Comparison of ENCODE assay signal across 18 cellular contexts in the genomic region with DNA sequence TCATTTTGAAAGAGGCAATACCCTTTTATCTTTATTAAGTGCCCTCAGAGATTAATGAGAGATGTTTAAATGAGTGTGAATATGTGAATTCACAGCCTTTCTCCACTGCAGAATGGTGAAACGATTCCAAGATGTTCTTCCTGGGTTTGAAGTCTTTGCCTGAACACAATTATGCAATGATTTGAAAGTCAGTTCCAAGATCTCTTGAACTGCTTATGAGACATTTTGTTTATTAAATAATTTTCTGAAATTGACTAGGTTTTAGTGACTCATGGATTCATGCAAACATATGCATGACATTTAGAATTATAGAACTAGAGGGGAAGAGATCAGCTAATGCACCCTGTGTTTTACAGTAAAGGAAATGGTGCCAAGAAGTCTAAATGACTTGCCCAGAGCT.
A peak's percentile ranks its signal among the peaks of the same experiment; 100 is the strongest.
DNase-seq lines count a peak whose midpoint lies in the region; ATAC-seq, FAIRE-seq and TF ChIP-seq lines count a peak whose summit lies in the region.
"Had no signal": no experiment of that assay in that cellular context is flagged by ENCODE, and none has a peak within 500 bp of the region (broad histone marks: within the 10 kb centered on the region; RNA-seq: fewer than 3 reads in every experiment).

No MANE protein-coding gene starts in this region.

- TF ChIP-seq POLR2A in IMR-90 (IDR thresholded peaks at IDR 0.05; ENCODE audit: low read depth, low read length) (no peak), endothelial cell of umbilical vein (IDR thresholded peaks at IDR 0.05; ENCODE audit: low read depth, low read length) (no peak), uterus (IDR thresholded peaks at IDR 0.05) (no peak)

- WGBS in IMR-90 (ENCODE audit: extremely low coverage in 2 of 2, insufficient read length in 1 of 2), 2 experiments, result no CpG with 5 or more reads among the region's 1 CpG

- H3K36me3 ChIP-seq in IMR-90 (ENCODE audit: control insufficient read depth, insufficient read depth, low read length) (no peaks in the 10 kb centered on the region), endothelial cell of umbilical vein (ENCODE audit: control insufficient read depth in 2 of 2, extremely low read depth in 1 of 2, insufficient read depth in 2 of 2, low read length in 2 of 2) (no peaks in the 10 kb centered on the region), right atrium auricular region (no peaks in the 10 kb centered on the region), uterus (no peaks in the 10 kb centered on the region)
- H3K36me3 ChIP-seq: ascending aorta, thoracic aorta had no signal

- H3K14ac ChIP-seq in IMR-90 (replicated peaks; ENCODE audit: low read depth, low read length), result peak overlapping the region; percentile 44; the same call in 1 of the 2 replicates

- peak overlapping the region; percentile 12; the same call in 1 of the 3 replicates for H2BK15ac ChIP-seq in IMR-90 (ENCODE audit: low read depth, low read length)

- H3K79me1 ChIP-seq in IMR-90 (ENCODE audit: low read depth in 1 of 2, low read length in 2 of 2), result peaks cover 3 to 35% of the 10 kb centered on the region in 2 experiments; a peak in 3 of 4 replicates

- peak overlapping the region; percentile 74; the same call in 1 of the 2 replicates for H2BK120ac ChIP-seq in IMR-90 (ENCODE audit: low read depth, low read length)

- FAIRE-seq in endothelial cell of umbilical vein (lab: Jason Lieb, UNC), result no peak
- FAIRE-seq: GM12892, TTC549 had no signal

- H3K4me3 ChIP-seq in IMR-90 (ENCODE audit: insufficient read depth, low read depth, low read length) (no peak overlapping the region), endothelial cell of umbilical vein (replicated peaks in 1 of 3; ENCODE audit: insufficient read depth in 1 of 3, low read depth in 1 of 3, low read length in 3 of 3) (no peak overlapping the region), right atrium auricular region (no peak overlapping the region), uterus (no peak overlapping the region)
- H3K4me3 ChIP-seq: ascending aorta, SJSA1, thoracic aorta had no signal

- CTCF ChIA-PET in IMR-90 (lab: Yijun Ruan, JAX) (no interaction called here), endothelial cell of umbilical vein (lab: Charles Lee) (interaction anchor here (0.8 to 3.1 kb wide), 3 partner anchors 16 to 171 kb away, joined by 3 to 18 read pairs (median 4); no protein-coding TSS in a partner anchor)

- H3K27me3 ChIP-seq in IMR-90 (ENCODE audit: control insufficient read depth, insufficient read depth, low read length), result no peaks in the 10 kb centered on the region
- H3K27me3 ChIP-seq in endothelial cell of umbilical vein (ENCODE audit: control insufficient read depth in 2 of 2, insufficient read depth in 2 of 2, low read length in 2 of 2), result no peaks in the 10 kb centered on the region
- H3K27me3 ChIP-seq in right atrium auricular region, result no peaks in the 10 kb centered on the region
- no peaks in the 10 kb centered on the region for H3K27me3 ChIP-seq in uterus
- H3K27me3 ChIP-seq: ascending aorta had no signal

- H3K9me3 ChIP-seq in IMR-90 (ENCODE audit: control insufficient read depth, insufficient read depth, low read length) (no peaks in the 10 kb centered on the region), endothelial cell of umbilical vein (replicated peaks; ENCODE audit: control insufficient read depth, insufficient read depth, low read length) (no peaks in the 10 kb centered on the region), right atrium auricular region (no peaks in the 10 kb centered on the region), uterus (no peaks in the 10 kb centered on the region)
- H3K9me3 ChIP-seq: ascending aorta, thoracic aorta had no signal

- H2BK20ac ChIP-seq in IMR-90 (ENCODE audit: low read depth, low read length), result peak overlapping the region; percentile 69; the same call in 1 of the 2 replicates

- H4K91ac ChIP-seq in IMR-90 (ENCODE audit: insufficient read depth, low read depth, low read length), result peak overlapping the region; percentile 48; the same call in 1 of the 2 replicates

- H4K5ac ChIP-seq in IMR-90 (ENCODE audit: low read depth, low read length), result peak overlapping the region; percentile 97; the same call in 1 of the 2 replicates

- H2AFZ ChIP-seq in IMR-90 (replicated peaks; ENCODE audit: low read length, poor library complexity), result no peak overlapping the region
- H2AFZ ChIP-seq in endothelial cell of umbilical vein (ENCODE audit: low read depth, low read length), result no peak overlapping the region

- H3K27ac ChIP-seq in IMR-90 (ENCODE audit: insufficient read depth, low read length) (peak overlapping the region; percentile 100; the same call in 1 of the 2 replicates), endothelial cell of umbilical vein (ENCODE audit: insufficient read depth, low read depth, low read length) (peak overlapping the region; percentile 97), right atrium auricular region (peak overlapping the region; percentile 53 to 65), uterus (peak overlapping the region; percentile 47 to 74)
- H3K27ac ChIP-seq: SJSA1 had no signal

- POLR2A ChIA-PET in IMR-90 (lab: Charles Lee; ENCODE audit: unreplicated experiment), result no interaction called here
- POLR2A ChIA-PET in endothelial cell of umbilical vein (lab: Charles Lee), result no interaction called here

- peaks cover 10% of the 10 kb centered on the region for H3K9me1 ChIP-seq in IMR-90 (ENCODE audit: insufficient read depth, low read length)
- H3K9me1 ChIP-seq in endothelial cell of umbilical vein (replicated peaks; ENCODE audit: control insufficient read depth, extremely low read depth, insufficient read depth, low read length), result no peaks in the 10 kb centered on the region

- H3K4me2 ChIP-seq in IMR-90 (ENCODE audit: low read depth, low read length) (peak overlapping the region; percentile 64; the same call in 1 of the 2 replicates), endothelial cell of umbilical vein (ENCODE audit: insufficient read depth, low read length) (no peak overlapping the region)

- H2AK9ac ChIP-seq in IMR-90 (replicated peaks; ENCODE audit: low read depth, low read length, poor library complexity), result no peak overlapping the region

- H3K56ac ChIP-seq in IMR-90 (ENCODE audit: extremely low read depth, insufficient read depth, low read length), result peak overlapping the region; percentile 73; the same call in 1 of the 2 replicates

- H4K20me1 ChIP-seq in IMR-90 (ENCODE audit: insufficient read depth, low read length), result no peaks in the 10 kb centered on the region
- H4K20me1 ChIP-seq in endothelial cell of umbilical vein (replicated peaks; ENCODE audit: control insufficient read depth, extremely low read depth, insufficient read depth, low read length), result no peaks in the 10 kb centered on the region

- H3K4ac ChIP-seq in IMR-90 (ENCODE audit: low read depth, low read length), result peak overlapping the region; percentile 54; the same call in 1 of the 2 replicates

- peak; percentile 83 for DNase-seq in IMR-90
- DNase-seq in endothelial cell of umbilical vein (ENCODE audit: low read depth, low spot score), result peak; percentile 20
- no peak for DNase-seq in right atrium auricular region (ENCODE audit: low spot score)
- DNase-seq in uterus, result no peak
- DNase-seq in SHP77 treated with DMSO at 0.1 percent for 48 hours (lab: John Stamatoyannopoulos, UW), result no peak
- no peak for DNase-seq in retina
- DNase-seq: activated CD8-positive, alpha-beta T cell treated with anti-CD3 and anti-CD28 coated beads for 36 hours; CD4-positive, alpha-beta T cell; DND-41; head of caudate nucleus; NCI-H1048; NCI-H2171 had no signal

- intact Hi-C loops in IMR-90 (cut with micrococcal nuclease), result loop anchor here (5.0 to 10.0 kb wide), 3 partner anchors 226 to 532 kb away; partner anchors contain the start of gene SLC38A1
- intact Hi-C loops in endothelial cell of umbilical vein (cut with micrococcal nuclease), result loop anchor here (1.0 to 5.0 kb wide), 2 partner anchors 7 to 532 kb away; no protein-coding TSS in a partner anchor
- intact Hi-C loops in uterus (cut with DNase I; ENCODE audit: low total_unique reads), result no loop called here

- peak overlapping the region in 1 of 2 experiments; percentile 41; a peak in 3 of 4 replicates for H4K8ac ChIP-seq in IMR-90 (ENCODE audit: low read depth in 2 of 2, low read length in 2 of 2)

- in situ Hi-C loops in IMR-90 (cut with MboI; ENCODE audit: low sequenced_read_pairs), result loop anchor here (10.0 kb wide), 1 partner anchor 106 kb away; no protein-coding TSS in a partner anchor

- H3K9ac ChIP-seq in IMR-90 (ENCODE audit: low read depth, low read length), result peak overlapping the region; percentile 26; the same call in 1 of the 2 replicates
- H3K9ac ChIP-seq in endothelial cell of umbilical vein (replicated peaks; ENCODE audit: extremely low read depth, insufficient read depth, low read length), result no peak overlapping the region

- H3K79me2 ChIP-seq in endothelial cell of umbilical vein (ENCODE audit: control insufficient read depth, insufficient read depth, low read length), result no peaks in the 10 kb centered on the region

- H3K4me1 ChIP-seq in IMR-90 (ENCODE audit: control insufficient read depth, insufficient read depth, low read length) (peaks cover 24% of the 10 kb centered on the region), endothelial cell of umbilical vein (ENCODE audit: control insufficient read depth, extremely low read depth, insufficient read depth, low read length) (peaks cover 43% of the 10 kb centered on the region), right atrium auricular region (peaks cover 0 to 56% of the 10 kb centered on the region in 2 donors), uterus (no peaks in the 10 kb centered on the region)

- dilution Hi-C loops in IMR-90 (cut with HindIII; ENCODE audit: low sequenced_read_pairs, unreplicated experiment), result no loop called here
- dilution Hi-C loops in endothelial cell of umbilical vein (cut with MboI; ENCODE audit: extremely low pct_ligation_motif_present, low sequenced_read_pairs), result no loop called here

- BruUV-seq in IMR-90 (replicated peaks; lab: Mats Ljungman, UMichigan) (no TSS peak), endothelial cell of umbilical vein (replicated peaks; lab: Mats Ljungman, UMichigan) (no TSS peak)

- TF ChIP-seq CTCF in IMR-90 (conservative IDR thresholded peaks at IDR 0.05; ENCODE audit: low read depth, low read length) (no peak), endothelial cell of umbilical vein (IDR thresholded peaks at IDR 0.05; ENCODE audit: extremely low read depth in 1 of 2, insufficient read depth in 1 of 2, low read depth in 1 of 2, low read length in 2 of 2) (no peak), right atrium auricular region (IDR thresholded peaks at IDR 0.05) (no peak), uterus (IDR thresholded peaks at IDR 0.05) (no peak)

- TF ChIP-seq RAD21 in IMR-90 (IDR thresholded peaks at IDR 0.05; ENCODE audit: low read length), result no peak

- ATAC-seq in IMR-90 (ENCODE audit: low read depth) (peak; percentile 13), HG03175 (IDR thresholded peaks at IDR 0.05; ENCODE audit: unreplicated experiment) (no peak)
- ATAC-seq: activated CD8-positive, alpha-beta T cell treated with anti-CD3 and anti-CD28 coated beads for 36 hours had no signal

- H3K23ac ChIP-seq in IMR-90 (ENCODE audit: low read depth, low read length), result peak overlapping the region; percentile 35

- H2AK5ac ChIP-seq in IMR-90 (ENCODE audit: low read depth, low read length), result no peak overlapping the region

- H3K18ac ChIP-seq in IMR-90 (ENCODE audit: low read depth, low read length), result peak overlapping the region; percentile 93

- H2BK5ac ChIP-seq in IMR-90 (ENCODE audit: low read depth, low read length, poor library complexity, severe bottlenecking), result peak overlapping the region; percentile 100

Comparison
In these comparisons a context has a peak if more than half of its experiments do, and no peak if none do; other contexts are left out.
1. DNase-seq: peak in IMR-90 (single experiment) and endothelial cell of umbilical vein (single experiment); none in right atrium auricular region (single experiment), uterus (0 of 2), SHP77 treated with DMSO at 0.1 percent for 48 hours (single experiment) and retina (single experiment).
2. Peak in every context shown above with its lines, with median percentiles within 50 percentile points of each other: H3K27ac ChIP-seq.